30 cellular contexts compared by ENCODE assay signal in genomic region chr17:33202011-33202410, GRCh38.
DNase-seq lines count a peak whose midpoint lies in the region; ATAC-seq, FAIRE-seq and TF ChIP-seq lines count a peak whose summit lies in the region.
"Had no signal": no experiment of that assay in that cellular context is flagged by ENCODE, and none has a peak within 500 bp of the region (broad histone marks: within the 10 kb centered on the region; RNA-seq: fewer than 3 reads in every experiment).

No MANE protein-coding gene starts in this region.

- FAIRE-seq in HepG2 (lab: Jason Lieb, UNC) = no peak
- FAIRE-seq: frontal cortex, islet of Langerhans had no signal

- H4K5ac ChIP-seq in H9 (ENCODE audit: insufficient read length, low read depth, low read length) = no peak overlapping the region

- no peaks in the 10 kb centered on the region for H3K23me2 ChIP-seq in H9 (ENCODE audit: insufficient read length, low read depth, low read length, poor library complexity, severe bottlenecking)

- no peaks in the 10 kb centered on the region for H3K79me1 ChIP-seq in H9 (ENCODE audit: insufficient read depth, low read depth, low read length, poor library complexity, severe bottlenecking)

- no peaks in the 10 kb centered on the region; the same call in 1 of the 2 replicates for H3K27me3 ChIP-seq in Caco-2 (replicated peaks; ENCODE audit: control insufficient read depth, insufficient read depth, low read length)
- peaks cover 4% of the 10 kb centered on the region; the same call in 1 of the 2 replicates for H3K27me3 ChIP-seq in H9 (ENCODE audit: insufficient read depth, low read length)
- H3K27me3 ChIP-seq in WERI-Rb-1 (ENCODE audit: insufficient read depth, low read depth, severe bottlenecking) = peaks cover 54% of the 10 kb centered on the region
- H3K27me3 ChIP-seq in HepG2 (ENCODE audit: control insufficient read depth in 1 of 2, insufficient read depth in 2 of 2, low read length in 2 of 2) = no peaks in the 10 kb centered on the region

- no peak overlapping the region for H2AK5ac ChIP-seq in H9 (ENCODE audit: insufficient read length, low read length)

- no peak overlapping the region for H3K4me3 ChIP-seq in Caco-2 (ENCODE audit: low read depth, low read length)
- H3K4me3 ChIP-seq in WERI-Rb-1 (ENCODE audit: low read depth, low read length) = no peak overlapping the region
- H3K4me3 ChIP-seq in HepG2 (replicated peaks in 1 of 3; ENCODE audit: insufficient read depth in 1 of 3, low read depth in 2 of 3, low read length in 3 of 3) = no peak overlapping the region
- H3K4me3 ChIP-seq: esophagus muscularis mucosa, prostate gland, SK-N-MC, suprapubic skin, upper lobe of right lung had no signal

- H3T11ph ChIP-seq in H9 (ENCODE audit: low read length) = no peak overlapping the region

- H3K27me3 Mint-ChIP-seq in Caco-2 (ENCODE audit: insufficient read depth, unreplicated experiment) (peaks cover 14% of the 10 kb centered on the region), H9 (ENCODE audit: low read depth) (peaks cover 99% of the 10 kb centered on the region)
- H3K27me3 Mint-ChIP-seq: CD4-positive, CD25-positive, alpha-beta regulatory T cell had no signal

- H3K4me3 Mint-ChIP-seq in Caco-2 (ENCODE audit: unreplicated experiment) (no peak overlapping the region), H9 (no peak overlapping the region)
- H3K4me3 Mint-ChIP-seq: activated naive CD8-positive, alpha-beta T cell; mesothelial cell of epicardium; naive B cell; T-helper 1 cell treated with Interleukin-12 subunit alpha and Interleukin-12 subunit beta and Interleukin-4 antibody, amounts not matched to agents 30 μg/mL and 1 μg/mL, for 36 hours had no signal

- H3K4me1 ChIP-seq in Caco-2 (no peaks in the 10 kb centered on the region), H9 (ENCODE audit: insufficient read depth, low read length) (no peaks in the 10 kb centered on the region), HepG2 (ENCODE audit: insufficient read depth, low read length) (no peaks in the 10 kb centered on the region)
- H3K4me1 ChIP-seq: esophagus muscularis mucosa, prostate gland, suprapubic skin, upper lobe of right lung had no signal

- H3K4me1 Mint-ChIP-seq in Caco-2 (ENCODE audit: low read depth, unreplicated experiment) = no peaks in the 10 kb centered on the region
- peaks cover 0 to 7% of the 10 kb centered on the region in 2 experiments; a peak in 2 of 4 replicates for H3K4me1 Mint-ChIP-seq in H9
- H3K4me1 Mint-ChIP-seq: CD4-positive, CD25-positive, alpha-beta regulatory T cell; naive B cell had no signal

- TF ChIP-seq POLR2A in HepG2 (IDR thresholded peaks at IDR 0.05; ENCODE audit: insufficient read depth in 1 of 2, low read depth in 2 of 2, low read length in 2 of 2) = no peak

- CTCF ChIA-PET in Caco-2 (lab: Charles Lee) = interaction anchor here (0.6 to 0.7 kb wide), 3 partner anchors 35 to 267 kb away, joined by 3 to 5 read pairs (median 3); no protein-coding TSS in a partner anchor
- CTCF ChIA-PET in HepG2 (lab: Yijun Ruan, JAX; ENCODE audit: low intra/inter-chr PET ratio, low total read pairs) = no interaction called here

- H3K4ac ChIP-seq in H9 (ENCODE audit: low read depth, low read length) = no peak overlapping the region

- no peak overlapping the region for H4K91ac ChIP-seq in H9 (ENCODE audit: insufficient read length, low read depth, low read length)

- no peak overlapping the region for H2BK5ac ChIP-seq in H9 (ENCODE audit: insufficient read length, low read length)

- in situ Hi-C loops in HepG2 (cut with HindIII; ENCODE audit: extremely low pct_ligation_motif_present, low pct_unique_long_range_greater_than_20kb) = no loop called here
- in situ Hi-C loops in KBM-7 (cut with MboI; ENCODE audit: low pct_unique_long_range_greater_than_20kb, low sequenced_read_pairs) = no loop called here

- no peaks in the 10 kb centered on the region for H3K9me3 Mint-ChIP-seq in Caco-2 (ENCODE audit: unreplicated experiment)
- H3K9me3 Mint-ChIP-seq in H9 = no peaks in the 10 kb centered on the region; a peak in 1 of 5 replicates
- H3K9me3 Mint-ChIP-seq: mesothelial cell of epicardium; T-helper 1 cell treated with Interleukin-12 subunit alpha and Interleukin-12 subunit beta and Interleukin-4 antibody, amounts not matched to agents 30 μg/mL and 1 μg/mL, for 36 hours had no signal

- intact Hi-C loops in Caco-2 (cut with micrococcal nuclease; ENCODE audit: unreplicated experiment) = no loop called here
- intact Hi-C loops in HepG2 (cut with micrococcal nuclease; ENCODE audit: unreplicated experiment) = no loop called here

- no peak overlapping the region for H2BK12ac ChIP-seq in H9 (ENCODE audit: insufficient read length, low read depth, low read length)

- DNase-seq in Caco-2 (peak; percentile 9 to 41), H9 (peak; percentile 55), WERI-Rb-1 (no peak), HepG2 (ENCODE audit: low spot score) (no peak), KBM-7 (no peak)
- DNase-seq in stimulated activated CD4-positive, alpha-beta T cell treated with anti-CD3 and anti-CD28 coated beads, Interleukin-2, amount 100 ng/mL, for 48 hours = no peak
- DNase-seq: activated CD4-positive, alpha-beta T cell treated with anti-CD3 and anti-CD28 coated beads for 4 hours; activated effector memory CD4-positive, alpha-beta T cell treated with Interleukin-2 at 50 U/mL for 16 hours; aorta; CD4-positive, CD25-positive, alpha-beta regulatory T cell; hippocampal formation; naive B cell; NCI-H1048; NCI-H1694; NCI-H2171 treated with DMSO at 0.1 percent for 48 hours; NCI-H526 treated with DMSO at 0.1 percent for 48 hours; stimulated activated CD4-positive, alpha-beta T cell treated with anti-CD3 and anti-CD28 coated beads, Interleukin-15, amount 100 ng/mL, for 24 hours; stimulated activated naive CD4-positive, alpha-beta T cell; upper lobe of right lung had no signal

- no peak for TF ChIP-seq CTCF in Caco-2 (IDR thresholded peaks at IDR 0.05; ENCODE audit: insufficient read depth in 1 of 2, low read depth in 1 of 2, low read length in 1 of 2, severe bottlenecking in 1 of 2, unreplicated experiment in 1 of 2)
- TF ChIP-seq CTCF in H9 (conservative IDR thresholded peaks at IDR 0.05) = peak; percentile 24; the same call in 1 of the 3 replicates
- TF ChIP-seq CTCF in WERI-Rb-1 (IDR thresholded peaks at IDR 0.05; ENCODE audit: low read depth, low read length) = 0 out of 2 replicates have a peak, but pooled peaks have one; percentile 4
- TF ChIP-seq CTCF in HepG2 (CRISPR knock-in tag; IDR thresholded peaks at IDR 0.05) = 0 out of 2 replicates have a peak, but pooled peaks have one; percentile 10

- no peak overlapping the region for H3K27ac ChIP-seq in H9 (ENCODE audit: insufficient read length, low read depth, low read length)
- H3K27ac ChIP-seq in WERI-Rb-1 = no peak overlapping the region
- H3K27ac ChIP-seq in HepG2 (ENCODE audit: extremely low read length, insufficient read depth, low read length) = no peak overlapping the region
- H3K27ac ChIP-seq: esophagus muscularis mucosa, prostate gland, SK-N-MC, suprapubic skin, upper lobe of right lung had no signal

- no peak overlapping the region for H3K27ac Mint-ChIP-seq in Caco-2 (ENCODE audit: unreplicated experiment)
- no peak overlapping the region for H3K27ac Mint-ChIP-seq in H9
- H3K27ac Mint-ChIP-seq: activated naive CD8-positive, alpha-beta T cell; mesothelial cell of epicardium; T-helper 1 cell treated with Interleukin-12 subunit alpha and Interleukin-12 subunit beta and Interleukin-4 antibody, amounts not matched to agents 30 μg/mL and 1 μg/mL, for 36 hours had no signal

- TF ChIP-seq RAD21 in HepG2 (CRISPR knock-in tag; IDR thresholded peaks at IDR 0.05) = no peak

- no peak overlapping the region for H2BK120ac ChIP-seq in H9 (ENCODE audit: low read depth, low read length, poor library complexity, severe bottlenecking)

- no peak overlapping the region for H3K23ac ChIP-seq in H9 (ENCODE audit: insufficient read length, low read depth, low read length)

- H2AFZ ChIP-seq in H9 (ENCODE audit: low read length) (no peak overlapping the region), HepG2 (ENCODE audit: low read length) (no peak overlapping the region)

- H3K9ac ChIP-seq in H9 (ENCODE audit: extremely low read depth, insufficient read length, low read length) (no peak overlapping the region), HepG2 (ENCODE audit: insufficient read depth, low read depth, low read length) (no peak overlapping the region)

- no peaks in the 10 kb centered on the region for H3K36me3 ChIP-seq in Caco-2 (ENCODE audit: control insufficient read depth, insufficient read depth, low read length)
- no peaks in the 10 kb centered on the region for H3K36me3 ChIP-seq in WERI-Rb-1
- H3K36me3 ChIP-seq in HepG2 (replicated peaks in 1 of 2; ENCODE audit: control insufficient read depth in 1 of 2, insufficient read depth in 2 of 2, low read length in 2 of 2) = no peaks in the 10 kb centered on the region
- H3K36me3 ChIP-seq: esophagus muscularis mucosa, prostate gland, suprapubic skin, upper lobe of right lung had no signal

- H3K36me3 Mint-ChIP-seq in Caco-2 (ENCODE audit: insufficient read depth, unreplicated experiment) (no peaks in the 10 kb centered on the region), H9 (ENCODE audit: insufficient read depth in 1 of 3, low read depth in 3 of 3) (no peaks in the 10 kb centered on the region)
- H3K36me3 Mint-ChIP-seq: activated naive CD8-positive, alpha-beta T cell; CD4-positive, CD25-positive, alpha-beta regulatory T cell; mesothelial cell of epicardium; naive B cell had no signal

- no peak overlapping the region for H2BK15ac ChIP-seq in H9 (ENCODE audit: low read depth, low read length)

- BruUV-seq in Caco-2 (replicated peaks; lab: Mats Ljungman, UMichigan) = no TSS peak
- no TSS peak for BruUV-seq in HepG2 (replicated peaks; lab: Mats Ljungman, UMichigan)

- H4K20me1 ChIP-seq in H9 (ENCODE audit: control insufficient read depth, insufficient read depth, insufficient read length) = no peaks in the 10 kb centered on the region
- H4K20me1 ChIP-seq in HepG2 (ENCODE audit: insufficient read depth, low read length) = no peaks in the 10 kb centered on the region

- ATAC-seq in HepG2 = no peak
- no peak for ATAC-seq in HG03571 (IDR thresholded peaks at IDR 0.05; ENCODE audit: unreplicated experiment)
- ATAC-seq: HCT116, upper lobe of right lung had no signal

- POLR2A ChIA-PET in Caco-2 (lab: Charles Lee) (no interaction called here), HepG2 (lab: Yijun Ruan, JAX) (no interaction called here)

- H3K56ac ChIP-seq in H9 (ENCODE audit: insufficient read length, low read depth, low read length) = no peak overlapping the region

- TF ChIP-seq EP300 in HepG2 (IDR thresholded peaks at IDR 0.05; ENCODE audit: low read depth in 2 of 2, low read length in 2 of 2) (no peak), HepG2 (CRISPR knock-in tag; IDR thresholded peaks at IDR 0.05; ENCODE audit: borderline replicate concordance) (no peak)

- H3K4me2 ChIP-seq in H9 (ENCODE audit: insufficient read depth, insufficient read length, low read length) (no peak overlapping the region), HepG2 (ENCODE audit: low read depth, low read length) (no peak overlapping the region)

- H3K9me3 ChIP-seq in Caco-2 = no peaks in the 10 kb centered on the region
- no peaks in the 10 kb centered on the region for H3K9me3 ChIP-seq in H9 (ENCODE audit: control insufficient read depth, low read depth, low read length)
- H3K9me3 ChIP-seq in WERI-Rb-1 (ENCODE audit: severe bottlenecking) = no peaks in the 10 kb centered on the region
- no peaks in the 10 kb centered on the region for H3K9me3 ChIP-seq in HepG2 (ENCODE audit: low read length)
- H3K9me3 ChIP-seq: esophagus muscularis mucosa, prostate gland, suprapubic skin, upper lobe of right lung had no signal

- no peak overlapping the region for H3K14ac ChIP-seq in H9 (ENCODE audit: insufficient read depth, low read length)

- H4K8ac ChIP-seq in H9 (replicated peaks; ENCODE audit: insufficient read length, low read depth, low read length) = no peak overlapping the region

- H3K79me2 ChIP-seq in H9 (ENCODE audit: insufficient read depth, low read length) = no peaks in the 10 kb centered on the region
- H3K79me2 ChIP-seq in HepG2 (ENCODE audit: insufficient read depth, low read length) = no peaks in the 10 kb centered on the region

- H2BK20ac ChIP-seq in H9 (ENCODE audit: low read depth, low read length, poor library complexity, severe bottlenecking) = no peak overlapping the region

- H3K18ac ChIP-seq in H9 (ENCODE audit: insufficient read length, low read depth, low read length) = no peak overlapping the region

- no CpG with 5 or more reads among the region's 7 CpGs for WGBS in H9 (ENCODE audit: extremely low coverage, insufficient read length, low lambda C conversion rate)
- WGBS in HepG2 (ENCODE audit: low lambda C conversion rate) = 23% methylated on average over 7 of the region's 7 CpGs

Comparison
In these comparisons a context has a peak if more than half of its experiments do, and no peak if none do; other contexts are left out.
1. DNase-seq: peak in Caco-2 (2 of 2) and H9 (single experiment); none in WERI-Rb-1 (single experiment), HepG2 (single experiment), stimulated activated CD4-positive, alpha-beta T cell treated with anti-CD3 and anti-CD28 coated beads, Interleukin-2, amount 100 ng/mL, for 48 hours (0 of 2) and KBM-7 (single experiment).
2. CTCF ChIP-seq: peak in H9 (single experiment), WERI-Rb-1 (single experiment) and HepG2 (single experiment); none in Caco-2 (0 of 2).